ENCODE assay signal across 8 cellular contexts in the genomic region with DNA sequence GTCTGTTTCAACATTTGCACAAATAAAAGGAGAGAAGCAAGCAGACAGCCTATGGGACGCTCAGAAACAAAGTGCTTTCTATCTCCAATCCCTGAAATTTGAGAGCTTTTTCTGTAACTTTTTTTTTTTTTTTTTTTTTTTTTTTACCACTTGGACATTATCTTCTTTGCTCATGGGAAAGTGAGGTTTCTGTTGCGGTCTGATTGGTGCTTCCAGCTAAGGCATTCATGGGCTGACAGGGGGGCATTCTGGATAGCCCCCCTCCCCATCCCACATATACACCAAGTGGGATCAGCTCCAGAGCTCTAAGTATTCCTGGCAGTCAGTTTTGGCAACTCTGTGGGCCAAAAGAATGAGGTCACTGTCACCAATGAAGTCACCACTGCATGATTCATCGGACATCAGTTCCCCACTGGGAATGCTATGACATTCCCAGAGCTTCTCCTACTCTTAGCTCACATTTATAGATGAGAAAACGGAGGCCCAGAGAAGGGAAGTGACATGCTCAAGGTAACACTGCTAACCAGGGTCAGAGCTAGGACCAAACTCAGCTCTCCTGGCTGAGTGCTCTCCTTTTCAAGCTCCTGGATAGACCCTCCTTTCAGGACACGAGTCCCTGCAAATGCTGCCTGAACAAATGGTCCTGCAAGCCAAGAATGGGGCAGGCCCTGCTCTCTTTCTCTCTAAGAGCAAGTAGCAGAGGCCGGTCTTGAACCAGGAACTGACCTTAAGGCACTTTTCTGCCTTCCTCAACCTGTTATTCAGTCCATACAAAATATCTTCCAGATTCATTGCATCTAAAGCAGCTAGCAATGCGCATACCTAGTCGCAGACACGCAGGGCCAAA. TPM values are rescaled to one million over a fixed set of nuclear protein-coding genes. Genes with fewer than 3 reads are reported as not detected.
DNase-seq lines count a peak whose midpoint lies in the region; ATAC-seq and TF ChIP-seq lines count a peak whose summit lies in the region.

No MANE protein-coding gene starts in this region.

- H2BK20ac ChIP-seq in IMR-90 (ENCODE audit: low read depth, low read length) = peak overlapping the region; percentile 78

- peak overlapping the region; percentile 91 for H2AFZ ChIP-seq in IMR-90 (replicated peaks; ENCODE audit: low read length, poor library complexity)

- H2BK5ac ChIP-seq in IMR-90 (ENCODE audit: low read depth, low read length, poor library complexity, severe bottlenecking) = peak overlapping the region; percentile 81

- no TSS peak for BruUV-seq in IMR-90 (replicated peaks; lab: Mats Ljungman, UMichigan)

- H3K9me1 ChIP-seq in IMR-90 (ENCODE audit: insufficient read depth, low read length) = peaks cover 23% of the 10 kb centered on the region

- H3K18ac ChIP-seq in IMR-90 (ENCODE audit: low read depth, low read length) = peak overlapping the region; percentile 68

- in situ Hi-C loops in IMR-90 (cut with MboI; ENCODE audit: low sequenced_read_pairs) = no loop called here

- no peaks in the 10 kb centered on the region for H3K9me3 Mint-ChIP-seq in memory B cell

- H3K4me1 Mint-ChIP-seq in memory B cell = peaks cover 55% of the 10 kb centered on the region

- H2BK120ac ChIP-seq in IMR-90 (ENCODE audit: low read depth, low read length) = peak overlapping the region; percentile 72

- H2BK15ac ChIP-seq in IMR-90 (ENCODE audit: low read depth, low read length) = peak overlapping the region; percentile 89; the same call in 2 of the 3 replicates

- H2AK5ac ChIP-seq in IMR-90 (ENCODE audit: low read depth, low read length) = peak overlapping the region; percentile 67

- H3K27ac ChIP-seq in IMR-90 (ENCODE audit: insufficient read depth, low read length) (peak overlapping the region; percentile 78; the same call in 1 of the 2 replicates), caudate nucleus (ENCODE audit: low read depth, low read length) (peak overlapping the region; percentile 77), vagina (peak overlapping the region; percentile 84)

- CTCF ChIA-PET in IMR-90 (lab: Yijun Ruan, JAX) = interaction anchor here (0.7 to 1.1 kb wide), 3 partner anchors 9 to 770 kb away, joined by 3 to 4 read pairs (median 4); no protein-coding TSS in a partner anchor

- H2AK9ac ChIP-seq in IMR-90 (replicated peaks; ENCODE audit: low read depth, low read length, poor library complexity) = peak overlapping the region; percentile 68

- no peaks in the 10 kb centered on the region for H3K27me3 Mint-ChIP-seq in memory B cell

- ATAC-seq in IMR-90 (ENCODE audit: low read depth) = no peak
- no peak for ATAC-seq in memory B cell (ENCODE audit: low read depth)
- ATAC-seq in HG02759 (IDR thresholded peaks at IDR 0.05; ENCODE audit: unreplicated experiment) = no peak

- peak overlapping the region; percentile 66 for H4K5ac ChIP-seq in IMR-90 (ENCODE audit: low read depth, low read length)

- H3K4me2 ChIP-seq in IMR-90 (ENCODE audit: low read depth, low read length) = no peak overlapping the region; the same call in 1 of the 2 replicates

- H3K79me1 ChIP-seq in IMR-90 (ENCODE audit: low read depth in 1 of 2, low read length in 2 of 2) = peaks cover 19 to 40% of the 10 kb centered on the region in 2 experiments

- peak overlapping the region; percentile 79 for H3K23ac ChIP-seq in IMR-90 (ENCODE audit: low read depth, low read length)

- no peak for TF ChIP-seq CTCF in IMR-90 (conservative IDR thresholded peaks at IDR 0.05; ENCODE audit: low read depth, low read length)
- TF ChIP-seq CTCF in vagina (IDR thresholded peaks at IDR 0.05) = no peak
- TF ChIP-seq CTCF in GM10266 (IDR thresholded peaks at IDR 0.05; ENCODE audit: control insufficient read depth, insufficient read depth, low read depth, missing control alignments) = no peak

- peaks cover 18% of the 10 kb centered on the region for H3K4me1 ChIP-seq in IMR-90 (ENCODE audit: control insufficient read depth, insufficient read depth, low read length)
- H3K4me1 ChIP-seq in vagina = peaks cover 42% of the 10 kb centered on the region

- peak overlapping the region; percentile 97 for H3K4me3 Mint-ChIP-seq in memory B cell

- peak overlapping the region; percentile 48; the same call in 1 of the 2 replicates for H3K14ac ChIP-seq in IMR-90 (replicated peaks; ENCODE audit: low read depth, low read length)

- H3K9me3 ChIP-seq in IMR-90 (ENCODE audit: control insufficient read depth, insufficient read depth, low read length) (no peaks in the 10 kb centered on the region), vagina (no peaks in the 10 kb centered on the region)

- H3K36me3 Mint-ChIP-seq in memory B cell = peaks cover 3% of the 10 kb centered on the region

- H4K20me1 ChIP-seq in IMR-90 (ENCODE audit: insufficient read depth, low read length) = peaks cover 21% of the 10 kb centered on the region

- 0 out of 2 replicates have a peak overlapping the region, but pooled peaks have one; percentile 81 for H3K56ac ChIP-seq in IMR-90 (ENCODE audit: extremely low read depth, insufficient read depth, low read length)

- H3K4me3 ChIP-seq in IMR-90 (ENCODE audit: insufficient read depth, low read depth, low read length) = no peak overlapping the region
- peak overlapping the region in 1 of 2 donors; percentile 46 for H3K4me3 ChIP-seq in vagina

- TF ChIP-seq RAD21 in IMR-90 (IDR thresholded peaks at IDR 0.05; ENCODE audit: low read length) = no peak

- dilution Hi-C loops in IMR-90 (cut with HindIII; ENCODE audit: low sequenced_read_pairs, unreplicated experiment) = no loop called here

- H3K27me3 ChIP-seq in IMR-90 (ENCODE audit: control insufficient read depth, insufficient read depth, low read length) = no peaks in the 10 kb centered on the region
- H3K27me3 ChIP-seq in vagina = no peaks in the 10 kb centered on the region

- intact Hi-C loops in IMR-90 (cut with micrococcal nuclease) = no loop called here
- intact Hi-C loops in vagina (cut with DNase I) = no loop called here

- H3K36me3 ChIP-seq in IMR-90 (ENCODE audit: control insufficient read depth, insufficient read depth, low read length) = peaks cover 2% of the 10 kb centered on the region; the same call in 1 of the 2 replicates
- peaks cover 0 to under 1% of the 10 kb centered on the region in 2 donors for H3K36me3 ChIP-seq in vagina

- 39% methylated on average over 3 of the region's 9 CpGs; no CpG with 5 or more reads in 1 of the 2 experiments for WGBS in IMR-90 (ENCODE audit: extremely low coverage in 2 of 2, insufficient read length in 1 of 2), 2 experiments

- H3K4ac ChIP-seq in IMR-90 (ENCODE audit: low read depth, low read length) = peak overlapping the region; percentile 96

- H3K9ac ChIP-seq in IMR-90 (ENCODE audit: low read depth, low read length) = no peak overlapping the region

- DNase-seq in AG08396 (ENCODE audit: low spot score) (peak; percentile 47), IMR-90 (peak; percentile 86), caudate nucleus (lab: John Stamatoyannopoulos, UW) (peak in 29 of 61 donors; percentile 12 to 68 (median 38)), memory B cell (ENCODE audit: low spot score in 2 of 2) (no peak), vagina (ENCODE audit: extremely low spot score in 2 of 2) (peak in 1 of 2 donors; percentile 90), NCI-H1092 treated with DMSO at 0.1 percent for 48 hours (lab: John Stamatoyannopoulos, UW) (no peak), GM10266 (ENCODE audit: extremely low spot score) (no peak)

- H3K27ac Mint-ChIP-seq in memory B cell = peak overlapping the region; percentile 100

- H4K91ac ChIP-seq in IMR-90 (ENCODE audit: insufficient read depth, low read depth, low read length) = peak overlapping the region; percentile 88

- peak overlapping the region; percentile 90 to 97; a peak in 3 of 4 replicates for H4K8ac ChIP-seq in IMR-90 (ENCODE audit: low read depth in 2 of 2, low read length in 2 of 2)

- POLR2A ChIA-PET in IMR-90 (lab: Charles Lee; ENCODE audit: unreplicated experiment) = interaction anchor here (0.5 to 0.6 kb wide), 4 partner anchors 16 to 1745 kb away, joined by 3 to 11 read pairs (median 8); no protein-coding TSS in a partner anchor

- no peak for TF ChIP-seq POLR2A in IMR-90 (IDR thresholded peaks at IDR 0.05; ENCODE audit: low read depth, low read length)
- TF ChIP-seq POLR2A in vagina (IDR thresholded peaks at IDR 0.05) = no peak

TF ChIP-seq in IMR-90, 13 proteins besides CTCF, POLR2A, EP300 and RAD21 (continues in another document):
- no peak for TF ChIP-seq SMC3 (IDR thresholded peaks at IDR 0.05; ENCODE audit: low read depth, low read length)
- no peak for TF ChIP-seq MAFK (IDR thresholded peaks at IDR 0.05; ENCODE audit: low read depth, low read length)
- TF ChIP-seq RCOR1 (IDR thresholded peaks at IDR 0.05; ENCODE audit: insufficient replicate concordance, low read length) = no peak
- TF ChIP-seq CHD1 (IDR thresholded peaks at IDR 0.05; ENCODE audit: low read depth, low read length) = no peak
- TF ChIP-seq, protein P1, sequence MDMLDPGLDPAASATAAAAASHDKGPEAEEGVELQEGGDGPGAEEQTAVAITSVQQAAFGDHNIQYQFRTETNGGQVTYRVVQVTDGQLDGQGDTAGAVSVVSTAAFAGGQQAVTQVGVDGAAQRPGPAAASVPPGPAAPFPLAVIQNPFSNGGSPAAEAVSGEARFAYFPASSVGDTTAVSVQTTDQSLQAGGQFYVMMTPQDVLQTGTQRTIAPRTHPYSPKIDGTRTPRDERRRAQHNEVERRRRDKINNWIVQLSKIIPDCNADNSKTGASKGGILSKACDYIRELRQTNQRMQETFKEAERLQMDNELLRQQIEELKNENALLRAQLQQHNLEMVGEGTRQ (IDR thresholded peaks at IDR 0.05; ENCODE audit: low read depth, low read length) = no peak
- TF ChIP-seq MXI1 (IDR thresholded peaks at IDR 0.05; ENCODE audit: borderline replicate concordance, low read depth, low read length) = no peak
- TF ChIP-seq RFX5 (IDR thresholded peaks at IDR 0.05; ENCODE audit: low read depth, low read length) = no peak
- TF ChIP-seq FOS (IDR thresholded peaks at IDR 0.05; ENCODE audit: low read depth, low read length) = peak; percentile 64
- TF ChIP-seq CEBPB (IDR thresholded peaks at IDR 0.05; ENCODE audit: low read depth, low read length) = 0 out of 2 replicates have a peak, but pooled peaks have one; percentile 26
- no peak for TF ChIP-seq MAZ (IDR thresholded peaks at IDR 0.05; ENCODE audit: borderline replicate concordance, low read depth, low read length)
- TF ChIP-seq NFE2L2 (IDR thresholded peaks at IDR 0.05; ENCODE audit: low read depth, low read length) = no peak

RNA-seq across cellular contexts. Expression of a gene that starts 1.6 kb away (rescaled TPM):
- total RNA-seq in IMR-90 (2012; rRNA removed) (50.7 and 70.3 TPM in 2 replicates), vagina (121 TPM)
- polyA plus RNA-seq in IMR-90 (2012; rRNA removed) = 41.4 and 46.3 TPM in 2 replicates
- polyA plus RNA-seq in IMR-90 (2012; cell fraction: cytosol; rRNA removed) = 19.0 and 20.9 TPM in 2 replicates
- 37.4 and 90.3 TPM in 2 replicates for polyA plus RNA-seq in IMR-90 (2012; cell fraction: nucleus; rRNA removed; ENCODE audit: low replicate concordance)

RNA-seq across cellular contexts. Expression of a gene that starts 1.7 kb away (rescaled TPM):
- total RNA-seq in IMR-90 (2012; rRNA removed) (4.4 and 4.8 TPM in 2 replicates), vagina (4.2 TPM)
- polyA plus RNA-seq in IMR-90 (2012; rRNA removed) = 4.0 and 5.3 TPM in 2 replicates
- 2.1 and 2.3 TPM in 2 replicates for polyA plus RNA-seq in IMR-90 (2012; cell fraction: cytosol; rRNA removed)
- polyA plus RNA-seq in IMR-90 (2012; cell fraction: nucleus; rRNA removed; ENCODE audit: low replicate concordance) = 1.1 and 2.4 TPM in 2 replicates

Comparison
In these comparisons a context has a peak if more than half of its experiments do, and no peak if none do; other contexts are left out.
1. DNase-seq: peak in AG08396 (single experiment) and IMR-90 (single experiment); none in memory B cell (0 of 2), NCI-H1092 treated with DMSO at 0.1 percent for 48 hours (single experiment) and GM10266 (single experiment).
2. Peak in every context shown above with its lines, with median percentiles within 50 percentile points of each other: H3K27ac ChIP-seq.